35 cellular contexts compared by ENCODE assay signal in the genomic region with DNA sequence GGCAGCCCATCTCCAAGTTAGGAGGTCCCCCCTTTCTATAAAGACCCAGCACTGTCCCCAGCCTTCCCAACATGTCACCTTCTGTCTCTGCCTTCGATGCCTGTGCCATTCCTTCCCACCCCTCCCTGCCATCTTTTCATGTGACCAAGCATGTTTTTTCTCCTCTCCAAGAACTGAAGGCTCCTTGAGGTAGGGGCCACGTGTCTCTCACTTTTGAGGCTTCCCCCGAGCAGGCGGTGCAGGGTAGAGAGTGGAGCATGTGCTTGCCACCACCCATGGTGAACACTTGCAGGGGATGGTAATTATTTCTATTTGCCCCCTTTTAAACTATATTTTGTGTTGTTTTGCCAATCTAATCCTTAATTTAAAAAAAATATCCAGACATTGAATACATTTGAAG.
"Had no signal": no experiment of that assay in that cellular context is flagged by ENCODE, and none has a peak within 500 bp of the region (broad histone marks: within the 10 kb centered on the region; RNA-seq: fewer than 3 reads in every experiment).

No MANE protein-coding gene starts in this region.

- H3K4me3 ChIP-seq: MG63 had no signal

- H3K36me3 ChIP-seq: MG63 had no signal

- H3K27ac ChIP-seq: KMS-11 had no signal

- H3K4me2 ChIP-seq: KMS-11 had no signal

- DNase-seq: Karpas-422, Kasumi-1, MG63, MM.1S, MV-4-11, NCI-H1048, NCI-H1092, NCI-H1092 treated with DMSO at 0.1 percent for 48 hours, NCI-H1105, NCI-H1105 treated with DMSO at 0.1 percent for 48 hours, NCI-H1417, NCI-H1417 treated with DMSO at 0.1 percent for 48 hours, NCI-H1436, NCI-H1436 treated with DMSO at 0.1 percent for 48 hours, NCI-H146, NCI-H1694, NCI-H1694 treated with DMSO at 0.1 percent for 48 hours, NCI-H187, NCI-H187 treated with DMSO at 0.1 percent for 48 hours, NCI-H1930, NCI-H2029, NCI-H2029 treated with DMSO at 0.1 percent for 48 hours, NCI-H2081, NCI-H2081 treated with DMSO at 0.1 percent for 48 hours, NCI-H2107, NCI-H2171, NCI-H2171 treated with DMSO at 0.1 percent for 48 hours, NCI-H2227 treated with DMSO at 0.1 percent for 48 hours, NCI-H226, NCI-H345, NCI-H446, NCI-H446 treated with DMSO at 0.1 percent for 48 hours, NCI-H510A, NCI-H510A treated with DMSO at 0.1 percent for 48 hours had no signal

- H3K27me3 ChIP-seq: MG63 had no signal

- H3K9ac ChIP-seq: KMS-11 had no signal
